13 cellular contexts compared by ENCODE assay signal in the genomic region with DNA sequence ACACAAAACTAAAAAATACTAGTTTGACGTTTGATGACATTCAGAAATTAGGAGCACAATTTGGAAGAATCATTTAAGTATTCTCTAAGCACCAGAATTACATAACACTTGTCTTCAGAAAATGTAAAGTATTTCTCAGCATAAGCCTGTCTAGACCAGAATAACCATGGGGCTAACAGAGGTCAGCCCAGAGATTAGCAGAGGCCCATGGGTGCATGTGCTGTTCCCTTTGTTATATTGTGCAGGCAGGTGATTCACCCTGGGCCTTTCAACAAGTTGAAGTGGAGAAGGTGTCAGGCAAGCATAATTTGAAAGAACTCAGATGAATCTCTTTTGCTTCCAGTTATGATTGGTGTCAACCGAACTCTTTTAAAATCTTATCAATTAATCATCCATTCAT.
"Had no signal": no experiment of that assay in that cellular context is flagged by ENCODE, and none has a peak within 500 bp of the region (broad histone marks: within the 10 kb centered on the region; RNA-seq: fewer than 3 reads in every experiment).

No MANE protein-coding gene starts in this region.

- H3K36me3 ChIP-seq: lower lobe of right lung, transverse colon, vagina had no signal

- H3K4me3 ChIP-seq: coronary artery, lower lobe of right lung, transverse colon, vagina had no signal

- H3K27me3 ChIP-seq: transverse colon, vagina had no signal

- DNase-seq: activated CD4-positive, alpha-beta T cell treated with anti-CD3 and anti-CD28 coated beads, Interleukin-2, amount 10 ng/mL, durations not matched to agents 24 days and 14 days; activated CD8-positive, alpha-beta T cell treated with anti-CD3 and anti-CD28 coated beads for 36 hours; activated naive CD4-positive, alpha-beta T cell treated with Interleukin-2 at 50 U/mL for 16 hours; activated naive CD8-positive, alpha-beta T cell treated with anti-CD3 and anti-CD28 coated beads, Interleukin-2, amount 10 ng/mL, durations not matched to agents 7 days and 5 days; activated T-cell treated with anti-CD3 and anti-CD28 coated beads, Interleukin-2, amount 50 U/mL, for 24 hours; lower lobe of right lung; stimulated activated CD4-positive, alpha-beta T cell treated with anti-CD3 and anti-CD28 coated beads, Interleukin-2, amount 100 ng/mL, for 24 hours; T-helper 1 cell; T-helper 9 cell; transverse colon had no signal

- H3K27ac ChIP-seq: coronary artery, lower lobe of right lung, transverse colon, vagina had no signal

- H3K4me1 ChIP-seq: lower lobe of right lung, transverse colon, vagina had no signal

- ATAC-seq: activated CD8-positive, alpha-beta T cell treated with anti-CD3 and anti-CD28 coated beads for 36 hours; natural killer cell treated with Interleukin-12 subunit alpha and Interleukin-12 subunit beta and Interleukin-15 and Interleukin-18, amount 100 ng/mL, for 72 hours had no signal

- H3K9me3 ChIP-seq: lower lobe of right lung, transverse colon, vagina had no signal
